Comparison of ENCODE assay signal across 7 cellular contexts in genomic region chr20:189611-190010, GRCh38.
"Had no signal": no experiment of that assay in that cellular context is flagged by ENCODE, and none has a peak within 500 bp of the region (broad histone marks: within the 10 kb centered on the region; RNA-seq: fewer than 3 reads in every experiment).

TSS of gene DEFB128 (minus strand) at chr20:189711. CDS start at chr20:189623, 88 bp downstream.

- H3K27ac ChIP-seq: HL-60, KMS-11 had no signal

- H3K4me3 ChIP-seq: K562 had no signal

- ATAC-seq: HepG2, K562 had no signal

- DNase-seq: IMR-90, KBM-7, KG1 had no signal
